In the genomic region with DNA sequence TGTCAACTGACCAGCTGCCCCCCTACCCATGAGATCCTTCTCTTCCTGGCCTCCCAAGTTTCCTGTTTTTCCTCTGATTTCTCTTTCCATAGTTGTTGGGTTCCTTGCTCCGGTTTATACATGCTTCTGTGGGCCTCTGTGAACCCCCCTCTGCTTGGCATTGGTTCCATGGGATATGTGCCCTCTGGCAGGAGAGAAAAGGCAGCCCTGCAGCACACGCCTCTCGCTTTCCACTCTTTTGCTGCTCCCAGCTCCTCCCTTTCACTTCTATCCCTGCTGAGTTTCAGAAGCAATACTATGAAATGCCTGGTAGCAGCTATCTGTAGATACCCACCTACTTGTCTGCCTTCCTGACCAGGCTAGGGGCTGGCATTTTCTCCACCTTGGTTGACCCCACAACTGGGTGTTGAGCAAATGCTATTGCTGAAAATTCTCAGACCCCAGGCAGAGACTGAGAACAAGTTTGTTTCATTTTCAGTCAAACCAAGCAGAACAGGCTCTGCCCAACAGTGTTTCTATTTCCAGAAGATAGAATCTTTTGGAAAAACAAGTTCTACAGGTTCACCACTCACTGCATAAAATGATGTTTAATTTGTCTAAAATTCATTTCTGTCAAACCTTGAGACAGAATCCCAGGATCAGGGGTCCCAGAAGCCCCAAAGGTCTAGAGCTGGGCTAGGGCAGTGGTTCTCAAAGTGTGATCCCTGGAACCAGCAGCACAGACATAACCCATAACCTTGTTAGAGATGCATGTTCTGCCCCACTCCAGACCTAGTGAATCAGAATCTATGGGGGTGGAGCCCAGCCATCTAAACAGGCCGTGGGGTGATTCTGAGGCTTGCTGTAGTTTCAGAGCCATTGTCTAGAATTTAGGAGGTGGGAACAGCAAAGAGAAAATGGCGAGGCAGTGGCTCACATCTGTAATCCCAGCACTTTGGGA, we compare ENCODE assay signal across 13 cellular contexts. TPM values are rescaled to one million over a fixed set of nuclear protein-coding genes. Genes with fewer than 3 reads are reported as not detected.
A peak's percentile ranks its signal among the peaks of the same experiment; 100 is the strongest.
DNase-seq lines count a peak whose midpoint lies in the region; ATAC-seq, FAIRE-seq and TF ChIP-seq lines count a peak whose summit lies in the region.
"Had no signal": no experiment of that assay in that cellular context is flagged by ENCODE, and none has a peak within 500 bp of the region (broad histone marks: within the 10 kb centered on the region; RNA-seq: fewer than 3 reads in every experiment).

No MANE protein-coding gene starts in this region.

- CTCF ChIA-PET in activated CD4-positive, alpha-beta T cell treated with anti-CD3 and anti-CD28 coated beads for 36 hours (lab: Charles Lee), result no interaction called here
- CTCF ChIA-PET in naive thymus-derived CD4-positive, alpha-beta T cell (lab: Charles Lee), result no interaction called here

- no peaks in the 10 kb centered on the region for H3K9me3 Mint-ChIP-seq in activated CD4-positive, alpha-beta T cell treated with anti-CD3 and anti-CD28 coated beads for 36 hours (ENCODE audit: low read depth)
- H3K9me3 Mint-ChIP-seq in activated T-helper 17 cell treated with anti-CD3 and anti-CD28 coated beads, Interleukin-2, amount 50 U/mL, for 72 hours, result no peaks in the 10 kb centered on the region
- H3K9me3 Mint-ChIP-seq in naive thymus-derived CD4-positive, alpha-beta T cell, result no peaks in the 10 kb centered on the region

- no peak overlapping the region for H3K4me3 Mint-ChIP-seq in activated CD4-positive, alpha-beta T cell treated with anti-CD3 and anti-CD28 coated beads for 36 hours
- no peak overlapping the region for H3K4me3 Mint-ChIP-seq in activated T-helper 17 cell treated with anti-CD3 and anti-CD28 coated beads, Interleukin-2, amount 50 U/mL, for 72 hours
- no peak overlapping the region for H3K4me3 Mint-ChIP-seq in naive thymus-derived CD4-positive, alpha-beta T cell

- H3K27me3 Mint-ChIP-seq in activated CD4-positive, alpha-beta T cell treated with anti-CD3 and anti-CD28 coated beads for 36 hours, result no peaks in the 10 kb centered on the region
- no peaks in the 10 kb centered on the region for H3K27me3 Mint-ChIP-seq in activated T-helper 17 cell treated with anti-CD3 and anti-CD28 coated beads, Interleukin-2, amount 50 U/mL, for 72 hours
- H3K27me3 Mint-ChIP-seq in naive thymus-derived CD4-positive, alpha-beta T cell, result no peaks in the 10 kb centered on the region

- intact Hi-C loops in activated CD4-positive, alpha-beta T cell treated with anti-CD3 and anti-CD28 coated beads for 36 hours (cut with DNase I, micrococcal nuclease), result no loop called here
- intact Hi-C loops in lower lobe of right lung (cut with DNase I), result no loop called here
- intact Hi-C loops in naive thymus-derived CD4-positive, alpha-beta T cell (cut with micrococcal nuclease), result no loop called here

- peaks cover 12% of the 10 kb centered on the region for H3K4me1 Mint-ChIP-seq in activated CD4-positive, alpha-beta T cell treated with anti-CD3 and anti-CD28 coated beads for 36 hours
- H3K4me1 Mint-ChIP-seq in activated T-helper 17 cell treated with anti-CD3 and anti-CD28 coated beads, Interleukin-2, amount 50 U/mL, for 72 hours, result peaks cover 6% of the 10 kb centered on the region
- peaks cover 0 to 42% (median 10%) of the 10 kb centered on the region in 7 donors for H3K4me1 Mint-ChIP-seq in naive thymus-derived CD4-positive, alpha-beta T cell

- no peaks in the 10 kb centered on the region for H3K27me3 ChIP-seq in lower lobe of right lung (ENCODE audit: low read depth)
- H3K27me3 ChIP-seq in thoracic aorta (replicated peaks; ENCODE audit: insufficient read depth), result no peaks in the 10 kb centered on the region
- H3K27me3 ChIP-seq in naive thymus-derived CD4-positive, alpha-beta T cell (ENCODE audit: control insufficient read depth in 2 of 2, insufficient read depth in 2 of 2, low read length in 2 of 2), result no peaks in the 10 kb centered on the region
- H3K27me3 ChIP-seq: uterus had no signal

- ATAC-seq in activated CD4-positive, alpha-beta T cell treated with anti-CD3 and anti-CD28 coated beads for 36 hours, result peak; percentile 58
- ATAC-seq in activated T-helper 17 cell treated with anti-CD3 and anti-CD28 coated beads, Interleukin-2, amount 50 U/mL, for 72 hours (replicated peaks), result peak; percentile 46
- no peak for ATAC-seq in lower lobe of right lung
- no peak for ATAC-seq in thoracic aorta (ENCODE audit: insufficient number of reproducible peaks, low FRiP score, low read depth)
- no peak for ATAC-seq in naive thymus-derived CD4-positive, alpha-beta T cell

- no peak overlapping the region for H3K4me3 ChIP-seq in lower lobe of right lung
- peak overlapping the region; percentile 56 for H3K4me3 ChIP-seq in thoracic aorta
- no peak overlapping the region for H3K4me3 ChIP-seq in naive thymus-derived CD4-positive, alpha-beta T cell (ENCODE audit: low read length)
- H3K4me3 ChIP-seq: uterus had no signal

- H3K4me1 ChIP-seq in lower lobe of right lung, result peaks cover 14% of the 10 kb centered on the region
- peaks cover 0 to 18% of the 10 kb centered on the region in 2 donors for H3K4me1 ChIP-seq in thoracic aorta (ENCODE audit: control insufficient read depth in 1 of 2, low read depth in 2 of 2)
- H3K4me1 ChIP-seq in naive thymus-derived CD4-positive, alpha-beta T cell (ENCODE audit: control insufficient read depth in 2 of 2, insufficient read depth in 2 of 2, low read length in 2 of 2), result peaks cover 0 to 6% of the 10 kb centered on the region in 2 donors

- H3K36me3 Mint-ChIP-seq in activated CD4-positive, alpha-beta T cell treated with anti-CD3 and anti-CD28 coated beads for 36 hours (ENCODE audit: low read depth), result no peaks in the 10 kb centered on the region
- H3K36me3 Mint-ChIP-seq in activated T-helper 17 cell treated with anti-CD3 and anti-CD28 coated beads, Interleukin-2, amount 50 U/mL, for 72 hours (ENCODE audit: low read depth), result peaks cover 37% of the 10 kb centered on the region
- H3K36me3 Mint-ChIP-seq in naive thymus-derived CD4-positive, alpha-beta T cell, result peaks cover 0 to 33% (median 9%) of the 10 kb centered on the region in 5 donors

- no peak for DNase-seq in activated CD4-positive, alpha-beta T cell treated with anti-CD3 and anti-CD28 coated beads for 36 hours
- DNase-seq in activated CD4-positive, alpha-beta T cell treated with anti-CD3 and anti-CD28 coated beads for 1 hour, result no peak
- DNase-seq in lower lobe of right lung (no peak), thoracic aorta (ENCODE audit: low spot score) (no peak), SW480 (ENCODE audit: low spot score) (no peak), D721Med (ENCODE audit: insufficient read length, low spot score) (no peak)
- DNase-seq in naive thymus-derived CD4-positive, alpha-beta T cell, result no peak
- DNase-seq: Karpas-422; NK-92 treated with Interleukin-12 subunit alpha and Interleukin-12 subunit beta, amount 100 ng/mL, for 24 hours; uterus had no signal

- H3K27ac ChIP-seq in lower lobe of right lung, result peak overlapping the region; percentile 38
- H3K27ac ChIP-seq in thoracic aorta, result peak overlapping the region; percentile 67 to 73
- no peak overlapping the region for H3K27ac ChIP-seq in naive thymus-derived CD4-positive, alpha-beta T cell (ENCODE audit: low read depth, low read length)
- H3K27ac ChIP-seq: uterus had no signal

- no peak for TF ChIP-seq CTCF in lower lobe of right lung (IDR thresholded peaks at IDR 0.05)
- TF ChIP-seq CTCF in thoracic aorta (IDR thresholded peaks at IDR 0.05), result no peak
- TF ChIP-seq CTCF in D721Med (IDR thresholded peaks at IDR 0.05; ENCODE audit: insufficient read depth, missing control alignments), result no peak

- H3K9me3 ChIP-seq in lower lobe of right lung (no peaks in the 10 kb centered on the region), thoracic aorta (no peaks in the 10 kb centered on the region)
- no peaks in the 10 kb centered on the region for H3K9me3 ChIP-seq in naive thymus-derived CD4-positive, alpha-beta T cell (ENCODE audit: control insufficient read depth in 2 of 3, low read length in 3 of 3)
- H3K9me3 ChIP-seq: uterus had no signal

- peak overlapping the region; percentile 0 for H3K27ac Mint-ChIP-seq in activated CD4-positive, alpha-beta T cell treated with anti-CD3 and anti-CD28 coated beads for 36 hours
- H3K27ac Mint-ChIP-seq in activated T-helper 17 cell treated with anti-CD3 and anti-CD28 coated beads, Interleukin-2, amount 50 U/mL, for 72 hours, result peak overlapping the region; percentile 84
- peak overlapping the region in 4 of 9 donors; percentile 14 to 56 (median 37) for H3K27ac Mint-ChIP-seq in naive thymus-derived CD4-positive, alpha-beta T cell

- FAIRE-seq in D721Med (lab: Jason Lieb, UNC), result no peak
- FAIRE-seq: astrocyte had no signal

- H3K36me3 ChIP-seq in lower lobe of right lung (peaks cover 80% of the 10 kb centered on the region), thoracic aorta (peaks cover 4% of the 10 kb centered on the region)
- peaks cover 0 to 33% (median 0%) of the 10 kb centered on the region in 3 experiments for H3K36me3 ChIP-seq in naive thymus-derived CD4-positive, alpha-beta T cell (ENCODE audit: control insufficient read depth in 2 of 3, insufficient read depth in 3 of 3, low read length in 3 of 3)
- H3K36me3 ChIP-seq: uterus had no signal

- POLR2A ChIA-PET in activated CD4-positive, alpha-beta T cell treated with anti-CD3 and anti-CD28 coated beads for 36 hours (lab: Charles Lee), result no interaction called here
- POLR2A ChIA-PET in naive thymus-derived CD4-positive, alpha-beta T cell (lab: Charles Lee), result interaction anchor here (0.6 kb wide), 2 partner anchors 22 to 191 kb away, joined by 3 read pairs; no protein-coding TSS in a partner anchor

RNA-seq across cellular contexts. Expression of a gene that starts 13.4 kb away (rescaled TPM):
- 10 to 100 TPM; 28.3 to 45.6 TPM for total RNA-seq in activated CD4-positive, alpha-beta T cell treated with anti-CD3 and anti-CD28 coated beads for 36 hours
- 10 to 100 TPM; 27.8 to 46.2 TPM for total RNA-seq in activated T-helper 17 cell treated with anti-CD3 and anti-CD28 coated beads, Interleukin-2, amount 50 U/mL, for 72 hours
- total RNA-seq in lower lobe of right lung, result 555 TPM
- total RNA-seq in thoracic aorta, result 10 to 100 TPM; 47.1 to 56.9 TPM
- total RNA-seq in naive thymus-derived CD4-positive, alpha-beta T cell, result 100 to 1,000 TPM in 2 of 5 experiments, 10 to 100 TPM in 3; 12.9 to 265 (median 29.7) TPM
- polyA plus RNA-seq in naive thymus-derived CD4-positive, alpha-beta T cell, result 10 to 100 TPM; 34.3 to 36.4 TPM

RNA-seq across cellular contexts. Expression of a gene that starts 21.7 kb away (rescaled TPM):
- 1 to 10 TPM; 1.7 to 2.2 TPM for total RNA-seq in activated CD4-positive, alpha-beta T cell treated with anti-CD3 and anti-CD28 coated beads for 36 hours
- 1 to 10 TPM in 1 of 2 donors, under 1 TPM in 1; 0.66 to 1.3 TPM for total RNA-seq in activated T-helper 17 cell treated with anti-CD3 and anti-CD28 coated beads, Interleukin-2, amount 50 U/mL, for 72 hours
- total RNA-seq in lower lobe of right lung (0.97 TPM), thoracic aorta (not detected)
- 1 to 10 TPM in 1 of 5 experiments, under 1 TPM in 2, not detected in 2; 0.48 to 1.1 (median 0.94) TPM for total RNA-seq in naive thymus-derived CD4-positive, alpha-beta T cell
- not detected for polyA plus RNA-seq in naive thymus-derived CD4-positive, alpha-beta T cell
- total RNA-seq: lung microvascular endothelial cell, uterus had no signal

RNA-seq across cellular contexts. Expression of a gene that starts 42.2 kb away (rescaled TPM):
- total RNA-seq in activated CD4-positive, alpha-beta T cell treated with anti-CD3 and anti-CD28 coated beads for 36 hours, result 10 to 100 TPM; 11.2 to 12.9 TPM
- 10 to 100 TPM; 13.4 to 17.5 TPM for total RNA-seq in activated T-helper 17 cell treated with anti-CD3 and anti-CD28 coated beads, Interleukin-2, amount 50 U/mL, for 72 hours
- 19.6 TPM for total RNA-seq in lower lobe of right lung
- 10 to 100 TPM; 21.4 to 38.7 TPM for total RNA-seq in thoracic aorta
- 10 to 100 TPM; 20.2 to 33.3 (median 21.7) TPM for total RNA-seq in naive thymus-derived CD4-positive, alpha-beta T cell
- 10 to 100 TPM in 1 of 2 donors, 1 to 10 TPM in 1; 9.4 to 13.3 TPM for polyA plus RNA-seq in naive thymus-derived CD4-positive, alpha-beta T cell

RNA-seq across cellular contexts. Expression of a gene that starts 42.5 kb away (rescaled TPM):
- 10 to 100 TPM; 18.1 to 18.7 TPM for total RNA-seq in activated CD4-positive, alpha-beta T cell treated with anti-CD3 and anti-CD28 coated beads for 36 hours
- 10 to 100 TPM; 28.4 to 34.5 TPM for total RNA-seq in activated T-helper 17 cell treated with anti-CD3 and anti-CD28 coated beads, Interleukin-2, amount 50 U/mL, for 72 hours
- total RNA-seq in lower lobe of right lung (55.5 TPM), thoracic aorta (10 to 100 TPM; 37.4 to 44.3 TPM)
- 10 to 100 TPM; 18.5 to 30.5 (median 20.2) TPM for total RNA-seq in naive thymus-derived CD4-positive, alpha-beta T cell
- 10 to 100 TPM in 1 of 2 donors, 1 to 10 TPM in 1; 8.9 to 14.5 TPM for polyA plus RNA-seq in naive thymus-derived CD4-positive, alpha-beta T cell

Comparison
In these comparisons a context has a peak if more than half of its experiments do, and no peak if none do; other contexts are left out.
1. ATAC-seq: peak in activated CD4-positive, alpha-beta T cell treated with anti-CD3 and anti-CD28 coated beads for 36 hours (single experiment) and activated T-helper 17 cell treated with anti-CD3 and anti-CD28 coated beads, Interleukin-2, amount 50 U/mL, for 72 hours (single experiment); none in lower lobe of right lung (0 of 2), thoracic aorta (single experiment) and naive thymus-derived CD4-positive, alpha-beta T cell (single experiment).